ENCODE assay signal across 1 cellular context in genomic region chr14:100706860-100707259, GRCh38.
A peak's percentile ranks its signal among the peaks of the same experiment; 100 is the strongest.
TF ChIP-seq lines count a peak whose summit lies in the region.

No MANE protein-coding gene starts in this region.

TF ChIP-seq in GM12878, 131 proteins besides CTCF, POLR2A, EP300 and RAD21:
- TF ChIP-seq TCF3 (IDR thresholded peaks at IDR 0.05; ENCODE audit: borderline replicate concordance, insufficient read depth, low read depth, low read length) (peak; percentile 59; the same call in 1 of the 2 replicates), TCF7 (IDR thresholded peaks at IDR 0.05; ENCODE audit: borderline replicate concordance) (no peak), SREBF1 (IDR thresholded peaks at IDR 0.05; ENCODE audit: low read length) (no peak), PBX3 (IDR thresholded peaks at IDR 0.05; ENCODE audit: insufficient replicate concordance, low read depth, low read length) (peak; percentile 32), SMARCA5 (IDR thresholded peaks at IDR 0.05) (no peak), FOS (IDR thresholded peaks at IDR 0.05; ENCODE audit: borderline replicate concordance, extremely low read depth, insufficient read length) (no peak), NFYA (IDR thresholded peaks at IDR 0.05; ENCODE audit: borderline replicate concordance, low read depth, low read length) (no peak), GABPA (IDR thresholded peaks at IDR 0.05; ENCODE audit: low read depth) (no peak), IKZF1 (conservative IDR thresholded peaks at IDR 0.05) (no peak), POLR2AphosphoS2 (IDR thresholded peaks at IDR 0.05; ENCODE audit: low read depth, low read length) (no peak), BCL3 (IDR thresholded peaks at IDR 0.05; ENCODE audit: borderline replicate concordance, insufficient read depth, low read depth, low read length, poor library complexity, severe bottlenecking) (peak; percentile 95), STAT1 (conservative IDR thresholded peaks at IDR 0.05) (no peak), IRF5 (IDR thresholded peaks at IDR 0.05; ENCODE audit: borderline replicate concordance) (no peak), MEF2B (IDR thresholded peaks at IDR 0.05; ENCODE audit: partially characterized antibody, poor library complexity, severe bottlenecking) (no peak), PKNOX1 (IDR thresholded peaks at IDR 0.05) (no peak), MYC (IDR thresholded peaks at IDR 0.05; ENCODE audit: insufficient read depth, insufficient read length, insufficient replicate concordance, low read length, severe bottlenecking) (no peak), FOXK2 (IDR thresholded peaks at IDR 0.05) (no peak), HDAC2 (IDR thresholded peaks at IDR 0.05) (no peak), NFIC (IDR thresholded peaks at IDR 0.05; ENCODE audit: low read depth, low read length) (peak; percentile 46), HCFC1 (IDR thresholded peaks at IDR 0.05; ENCODE audit: low read length) (no peak), SP1 (IDR thresholded peaks at IDR 0.05; ENCODE audit: low read depth, low read length) (no peak), BCLAF1 (IDR thresholded peaks at IDR 0.05) (no peak), EZH2 (IDR thresholded peaks at IDR 0.05; ENCODE audit: borderline replicate concordance, control insufficient read depth, low read depth, low read length) (no peak), BMI1 (IDR thresholded peaks at IDR 0.05; ENCODE audit: borderline replicate concordance) (no peak), GATAD2B (conservative IDR thresholded peaks at IDR 0.05; ENCODE audit: low read depth) (no peak), CBX5 (IDR thresholded peaks at IDR 0.05; ENCODE audit: low read depth) (no peak), CBX3 (IDR thresholded peaks at IDR 0.05; ENCODE audit: borderline replicate concordance, low read depth) (no peak), MTA3 (IDR thresholded peaks at IDR 0.05; ENCODE audit: borderline replicate concordance, low read length) (no peak), MTA2 (IDR thresholded peaks at IDR 0.05; ENCODE audit: low read depth) (no peak), ZBED1 (IDR thresholded peaks at IDR 0.05; ENCODE audit: borderline replicate concordance) (no peak), KAT2A (conservative IDR thresholded peaks at IDR 0.05; ENCODE audit: control insufficient read depth, low read depth, low read length) (no peak), ZBTB33 (IDR thresholded peaks at IDR 0.05) (no peak), SPI1 (IDR thresholded peaks at IDR 0.05; ENCODE audit: borderline replicate concordance, insufficient read depth, low read depth, low read length) (no peak)
